In the genomic region with DNA sequence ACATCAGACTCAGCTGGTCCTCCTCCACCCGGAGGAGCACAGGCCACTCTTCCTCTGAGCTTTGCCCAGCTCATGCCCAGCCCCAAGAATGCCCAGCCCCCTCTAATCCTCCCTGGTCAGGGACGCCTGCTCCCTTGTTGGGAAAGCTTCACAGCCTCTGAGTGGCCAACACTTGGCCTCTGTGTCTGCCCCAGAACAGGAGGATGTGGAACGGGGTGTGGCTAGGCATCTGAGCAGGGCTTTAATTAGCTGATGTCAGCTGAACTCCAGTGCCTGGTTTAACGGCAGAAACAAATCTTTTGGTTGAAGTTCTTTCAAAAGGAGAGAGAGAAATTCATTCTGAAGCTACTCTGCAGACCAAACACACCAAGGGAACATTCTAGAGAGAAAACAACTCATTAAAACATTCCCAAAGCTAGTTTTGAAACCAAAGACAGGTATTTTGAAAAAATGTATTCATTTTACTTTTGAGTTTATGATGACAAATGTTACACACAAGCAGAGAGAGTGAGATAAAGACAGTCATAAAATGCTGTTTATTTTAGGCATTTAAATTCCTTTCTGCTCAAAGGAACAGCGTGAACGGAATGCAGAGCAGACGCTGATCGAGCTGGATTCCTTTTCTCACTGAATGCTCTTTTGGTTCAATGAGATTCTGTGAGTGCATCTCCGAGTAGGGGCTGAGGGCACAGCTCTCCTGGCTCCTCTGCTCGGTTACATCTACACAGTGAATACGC, we compare ENCODE assay signal across 11 cellular contexts.
DNase-seq lines count a peak whose midpoint lies in the region; ATAC-seq, FAIRE-seq and TF ChIP-seq lines count a peak whose summit lies in the region.
"Had no signal": no experiment of that assay in that cellular context is flagged by ENCODE, and none has a peak within 500 bp of the region (broad histone marks: within the 10 kb centered on the region; RNA-seq: fewer than 3 reads in every experiment).

No MANE protein-coding gene starts in this region.

- no peaks in the 10 kb centered on the region for H3K9me3 Mint-ChIP-seq in CD4-positive, alpha-beta memory T cell

- no peaks in the 10 kb centered on the region for H3K27me3 ChIP-seq in CD4-positive, alpha-beta memory T cell (ENCODE audit: insufficient read depth, low read length)
- no peaks in the 10 kb centered on the region for H3K27me3 ChIP-seq in RWPE2 (ENCODE audit: insufficient read depth, poor library complexity, severe bottlenecking)
- H3K27me3 ChIP-seq in pancreas = no peaks in the 10 kb centered on the region

- H3K36me3 ChIP-seq in CD4-positive, alpha-beta memory T cell (ENCODE audit: insufficient read depth, low read length) = no peaks in the 10 kb centered on the region
- no peaks in the 10 kb centered on the region for H3K36me3 ChIP-seq in RWPE2 (ENCODE audit: low read depth)
- no peaks in the 10 kb centered on the region for H3K36me3 ChIP-seq in pancreas

- WGBS in pancreas, 2 donors = 53 to 60% methylated on average over 11 of the region's 11 CpGs

- TF ChIP-seq CTCF in RWPE2 (IDR thresholded peaks at IDR 0.05; ENCODE audit: poor library complexity, severe bottlenecking) = no peak
- no peak for TF ChIP-seq CTCF in fibroblast of the aortic adventitia (IDR thresholded peaks at IDR 0.05; ENCODE audit: insufficient read depth, low read length)
- no peak for TF ChIP-seq CTCF in pancreas (IDR thresholded peaks at IDR 0.05)

- H3K4me3 ChIP-seq in CD4-positive, alpha-beta memory T cell (ENCODE audit: low read length in 2 of 2) = no peak overlapping the region
- H3K4me3 ChIP-seq in RWPE2 (ENCODE audit: severe bottlenecking) (no peak overlapping the region), fibroblast of the aortic adventitia (ENCODE audit: low read depth, low read length) (no peak overlapping the region), pancreas (peak overlapping the region in 1 of 4 donors; percentile 30)

- no peaks in the 10 kb centered on the region for H3K9me3 ChIP-seq in CD4-positive, alpha-beta memory T cell (ENCODE audit: control insufficient read depth in 1 of 2, low read length in 2 of 2)
- H3K9me3 ChIP-seq in RWPE2 (ENCODE audit: severe bottlenecking) = no peaks in the 10 kb centered on the region
- H3K9me3 ChIP-seq in pancreas = no peaks in the 10 kb centered on the region

- H3K4me3 Mint-ChIP-seq in CD4-positive, alpha-beta memory T cell = peak overlapping the region in 1 of 8 donors; percentile 7
- H3K4me3 Mint-ChIP-seq: activated naive CD8-positive, alpha-beta T cell had no signal

- H3K4me1 ChIP-seq in CD4-positive, alpha-beta memory T cell (ENCODE audit: insufficient read depth, low read length) = peaks cover 10% of the 10 kb centered on the region
- H3K4me1 ChIP-seq in RWPE2 (ENCODE audit: insufficient read depth, poor library complexity, severe bottlenecking) = no peaks in the 10 kb centered on the region
- H3K4me1 ChIP-seq in pancreas = no peaks in the 10 kb centered on the region

- H3K27ac Mint-ChIP-seq in CD4-positive, alpha-beta memory T cell = peak overlapping the region in 5 of 7 donors; percentile 24 to 62 (median 48)
- H3K27ac Mint-ChIP-seq: activated naive CD8-positive, alpha-beta T cell had no signal

- CTCF ChIA-PET in CD4-positive, alpha-beta memory T cell (lab: Charles Lee; ENCODE audit: partially characterized antibody) = interaction anchor here (1.6 kb wide), 1 partner anchor 18 kb away, joined by 6 read pairs; no protein-coding TSS in a partner anchor

- no peaks in the 10 kb centered on the region for H3K36me3 Mint-ChIP-seq in CD4-positive, alpha-beta memory T cell

- FAIRE-seq in pancreas (lab: Jason Lieb, UNC) (no peak), GM12891 (lab: Jason Lieb, UNC) (no peak)
- FAIRE-seq: islet of Langerhans had no signal

- H3K27ac ChIP-seq in CD4-positive, alpha-beta memory T cell (ENCODE audit: low read depth, low read length) = no peak overlapping the region
- H3K27ac ChIP-seq in RWPE2 (ENCODE audit: poor library complexity, severe bottlenecking) (no peak overlapping the region), pancreas (peak overlapping the region; percentile 30 to 65 (median 50))

- POLR2A ChIA-PET in CD4-positive, alpha-beta memory T cell (lab: Charles Lee; ENCODE audit: partially characterized antibody) = no interaction called here

- H3K27me3 Mint-ChIP-seq in CD4-positive, alpha-beta memory T cell = no peaks in the 10 kb centered on the region
- H3K27me3 Mint-ChIP-seq: activated naive CD8-positive, alpha-beta T cell had no signal

- intact Hi-C loops in CD4-positive, alpha-beta memory T cell (cut with micrococcal nuclease) = no loop called here
- intact Hi-C loops in pancreas (cut with DNase I) = no loop called here

- no peak for DNase-seq in CD4-positive, alpha-beta memory T cell
- no peak for DNase-seq in RWPE2 (ENCODE audit: low spot score)
- peak; percentile 16 for DNase-seq in fibroblast of the aortic adventitia (ENCODE audit: low read depth)
- DNase-seq in pancreas = peak in 1 of 6 donors; percentile 43
- no peak for DNase-seq in GM12891 (ENCODE audit: insufficient read length, low spot score)
- no peak for DNase-seq in GM19240 (ENCODE audit: insufficient read length, low spot score)
- DNase-seq: Karpas-422 had no signal

- H3K4me1 Mint-ChIP-seq in CD4-positive, alpha-beta memory T cell = peaks cover 7 to 12% (median 11%) of the 10 kb centered on the region in 4 donors

- ATAC-seq in RWPE2 (ENCODE audit: low read depth) (peak; percentile 56; the same call in 2 of the 3 replicates), pancreas (peak; percentile 47 to 69 (median 57)), HG02938 (IDR thresholded peaks at IDR 0.05; ENCODE audit: unreplicated experiment) (no peak), HG03432 (IDR thresholded peaks at IDR 0.05; ENCODE audit: unreplicated experiment) (no peak)

- TF ChIP-seq POLR2A in GM12891 (IDR thresholded peaks at IDR 0.05; ENCODE audit: low read depth, low read length) = no peak

TF ChIP-seq in GM12891, 5 proteins besides CTCF, POLR2A, EP300 and RAD21:
- TF ChIP-seq PAX5 (IDR thresholded peaks at IDR 0.05; ENCODE audit: insufficient read depth, low read length, severe bottlenecking) = no peak
- no peak for TF ChIP-seq SPI1 (IDR thresholded peaks at IDR 0.05; ENCODE audit: low read depth, low read length)
- TF ChIP-seq TAF1 (IDR thresholded peaks at IDR 0.05; ENCODE audit: low read depth, low read length) = no peak
- no peak for TF ChIP-seq POLR2AphosphoS5 (IDR thresholded peaks at IDR 0.05; ENCODE audit: low read depth, low read length)
- no peak for TF ChIP-seq POU2F2 (IDR thresholded peaks at IDR 0.05; ENCODE audit: low read depth, low read length)

Comparison
In these comparisons a context has a peak if more than half of its experiments do, and no peak if none do; other contexts are left out.
1. H3K27ac ChIP-seq: peak in pancreas (4 of 4); none in CD4-positive, alpha-beta memory T cell (single experiment) and RWPE2 (single experiment).
2. ATAC-seq: peak in RWPE2 (single experiment) and pancreas (4 of 4); none in HG02938 (single experiment) and HG03432 (single experiment).